19 cellular contexts compared by ENCODE assay signal in the genomic region with DNA sequence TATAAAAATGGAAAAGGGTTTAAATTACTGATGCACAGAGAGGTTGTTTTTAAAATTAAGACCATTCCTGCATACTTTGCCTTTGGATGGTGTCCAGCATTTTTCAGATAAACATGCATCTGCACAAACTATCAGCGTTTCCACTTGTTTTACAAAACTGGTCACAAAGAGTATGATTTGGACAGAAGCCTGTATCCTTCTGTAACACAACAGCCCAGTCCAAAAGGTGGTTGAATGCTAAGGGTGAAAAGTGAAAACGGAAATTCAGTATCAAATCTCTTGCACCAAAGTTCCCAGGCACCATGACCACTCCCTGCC. TPM values are rescaled to one million over a fixed set of nuclear protein-coding genes. Genes with fewer than 3 reads are reported as not detected.
DNase-seq lines count a peak whose midpoint lies in the region; ATAC-seq and TF ChIP-seq lines count a peak whose summit lies in the region.
"Had no signal": no experiment of that assay in that cellular context is flagged by ENCODE, and none has a peak within 500 bp of the region (broad histone marks: within the 10 kb centered on the region; RNA-seq: fewer than 3 reads in every experiment).

No MANE protein-coding gene starts in this region.

- H3K4me3 Mint-ChIP-seq in activated T-cell treated with anti-CD3 and anti-CD28 coated beads, Interleukin-2, amount 50 U/mL, for 24 hours, result peak overlapping the region; percentile 23

- H3K9me3 Mint-ChIP-seq in activated T-cell treated with anti-CD3 and anti-CD28 coated beads, Interleukin-2, amount 50 U/mL, for 24 hours, result no peaks in the 10 kb centered on the region
- H3K9me3 Mint-ChIP-seq: activated CD4-positive, alpha-beta T cell treated with anti-CD3 and anti-CD28 coated beads, Interleukin-2, amount 10 ng/mL, durations not matched to agents 7 days and 5 days had no signal

- no peak overlapping the region for H3K9ac ChIP-seq in adipocyte (ENCODE audit: low read length)
- H3K9ac ChIP-seq in skeletal muscle tissue (ENCODE audit: low read depth in 1 of 3, low read length in 3 of 3), result no peak overlapping the region

- TF ChIP-seq CTCF in heart right ventricle (IDR thresholded peaks at IDR 0.05), result no peak

- ATAC-seq in heart right ventricle, result peak in 5 of 8 donors; percentile 40 to 56 (median 49)
- ATAC-seq: A549, pancreas had no signal

- H3K9me3 ChIP-seq in adipocyte (ENCODE audit: control insufficient read depth, low read length) (no peaks in the 10 kb centered on the region), heart right ventricle (no peaks in the 10 kb centered on the region), skeletal muscle tissue (ENCODE audit: control insufficient read depth in 3 of 3, low read length in 3 of 3) (no peaks in the 10 kb centered on the region)
- H3K9me3 ChIP-seq: A549, pancreas, transverse colon had no signal

- H3K4me3 ChIP-seq in adipocyte (ENCODE audit: low read length) (peak overlapping the region; percentile 2), heart right ventricle (peak overlapping the region in 1 of 10 donors; percentile 10), skeletal muscle tissue (ENCODE audit: low read length in 3 of 3) (no peak overlapping the region)
- H3K4me3 ChIP-seq: A549, pancreas, transverse colon had no signal

- 25 to 28% methylated on average over 2 of the region's 2 CpGs for WGBS in heart right ventricle, 2 donors

- H3K27ac Mint-ChIP-seq in activated T-cell treated with anti-CD3 and anti-CD28 coated beads, Interleukin-2, amount 50 U/mL, for 24 hours, result peak overlapping the region; percentile 9
- H3K27ac Mint-ChIP-seq: CD14-positive monocyte had no signal

- H3K27ac ChIP-seq in heart right ventricle, result peak overlapping the region; percentile 3 to 80 (median 57)
- H3K27ac ChIP-seq in skeletal muscle tissue (ENCODE audit: low read depth, low read length), result peak overlapping the region; percentile 27
- H3K27ac ChIP-seq: A549, epithelial cell of prostate, pancreas had no signal

- H3K36me3 ChIP-seq in adipocyte (ENCODE audit: control insufficient read depth, insufficient read depth, low read length, severe bottlenecking) (no peaks in the 10 kb centered on the region), heart right ventricle (no peaks in the 10 kb centered on the region), skeletal muscle tissue (ENCODE audit: control insufficient read depth in 3 of 3, insufficient read depth in 3 of 3, low read length in 3 of 3) (no peaks in the 10 kb centered on the region)
- H3K36me3 ChIP-seq: pancreas, transverse colon had no signal

- no peak for DNase-seq in activated T-cell treated with anti-CD3 and anti-CD28 coated beads, Interleukin-2, amount 50 U/mL, for 24 hours
- DNase-seq in activated T-cell treated with anti-CD3 and anti-CD28 coated beads for 4 hours (no peak), adipocyte (ENCODE audit: low read depth) (peak; percentile 43), heart right ventricle (no peak), GM19238 (ENCODE audit: insufficient read length, low spot score) (no peak), MV-4-11 (lab: John Stamatoyannopoulos, UW) (no peak), NCI-H1092 (lab: John Stamatoyannopoulos, UW) (no peak)
- DNase-seq: anterior cingulate cortex, MM.1S, NCI-H187 treated with DMSO at 0.1 percent for 48 hours, pancreas, SIG-M5, small intestine, transverse colon had no signal

- H3K4me1 Mint-ChIP-seq in activated T-cell treated with anti-CD3 and anti-CD28 coated beads, Interleukin-2, amount 50 U/mL, for 24 hours (ENCODE audit: low read depth), result peaks cover 95% of the 10 kb centered on the region
- H3K4me1 Mint-ChIP-seq: CD14-positive monocyte had no signal

- no peaks in the 10 kb centered on the region for H3K36me3 Mint-ChIP-seq in activated T-cell treated with anti-CD3 and anti-CD28 coated beads, Interleukin-2, amount 50 U/mL, for 24 hours (ENCODE audit: low read depth)
- H3K36me3 Mint-ChIP-seq: CD14-positive monocyte had no signal

- peaks cover 16% of the 10 kb centered on the region for H3K4me1 ChIP-seq in adipocyte (ENCODE audit: control insufficient read depth, insufficient read depth, low read length)
- H3K4me1 ChIP-seq in heart right ventricle, result peaks cover 9 to 76% (median 50%) of the 10 kb centered on the region in 9 donors
- peaks cover 14 to 36% (median 32%) of the 10 kb centered on the region in 3 donors for H3K4me1 ChIP-seq in skeletal muscle tissue (ENCODE audit: control insufficient read depth in 3 of 3, insufficient read depth in 3 of 3, low read length in 3 of 3)
- H3K4me1 ChIP-seq: pancreas had no signal

- no peaks in the 10 kb centered on the region for H3K27me3 Mint-ChIP-seq in activated T-cell treated with anti-CD3 and anti-CD28 coated beads, Interleukin-2, amount 50 U/mL, for 24 hours
- H3K27me3 Mint-ChIP-seq: activated CD4-positive, alpha-beta T cell treated with anti-CD3 and anti-CD28 coated beads, Interleukin-2, amount 10 ng/mL, durations not matched to agents 7 days and 5 days had no signal

- H3K27me3 ChIP-seq in adipocyte (replicated peaks; ENCODE audit: control insufficient read depth, insufficient read depth, low read length) (no peaks in the 10 kb centered on the region), heart right ventricle (no peaks in the 10 kb centered on the region), skeletal muscle tissue (ENCODE audit: control insufficient read depth in 3 of 3, insufficient read depth in 3 of 3, low read length in 3 of 3) (no peaks in the 10 kb centered on the region)
- H3K27me3 ChIP-seq: pancreas, transverse colon had no signal

- intact Hi-C loops in heart right ventricle (cut with DNase I), result no loop called here

RNA-seq across cellular contexts. Expression of a gene that starts 21.7 kb away (rescaled TPM):
- total RNA-seq in heart right ventricle, result 10 to 100 TPM; 31.6 to 73.7 (median 43.4) TPM
- polyA plus RNA-seq in heart right ventricle, result 10 to 100 TPM; 32.0 to 45.3 TPM
- 86.6 TPM for total RNA-seq in skeletal muscle tissue
- polyA plus RNA-seq: CD14-positive monocyte had no signal
